ENCODE assay signal across 9 cellular contexts in the genomic region with DNA sequence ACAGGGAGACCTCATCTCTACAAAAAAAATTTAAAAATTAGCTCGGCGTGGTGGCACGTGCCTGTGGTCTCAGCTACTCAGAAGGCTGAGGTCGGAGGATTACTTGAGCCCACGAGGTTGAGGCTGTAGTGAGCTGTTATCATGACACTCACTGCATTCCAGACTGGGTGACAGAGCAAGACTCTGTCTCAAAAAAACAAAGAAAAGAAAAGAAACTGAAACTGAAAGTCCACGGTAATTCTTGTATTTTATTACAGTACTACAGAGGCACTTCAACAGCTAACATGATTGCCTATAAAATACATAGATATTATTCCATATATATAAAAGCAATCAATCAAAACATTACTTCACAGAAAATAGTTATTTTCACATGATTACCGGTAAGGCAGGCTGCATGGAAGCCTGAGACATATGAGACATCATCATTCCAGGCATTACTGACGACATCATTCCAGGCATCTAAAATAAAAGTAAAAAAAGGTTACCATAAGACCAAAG. TPM values are rescaled to one million over a fixed set of nuclear protein-coding genes. Genes with fewer than 3 reads are reported as not detected.
DNase-seq lines count a peak whose midpoint lies in the region; ATAC-seq, FAIRE-seq and TF ChIP-seq lines count a peak whose summit lies in the region.
"Had no signal": no experiment of that assay in that cellular context is flagged by ENCODE, and none has a peak within 500 bp of the region (broad histone marks: within the 10 kb centered on the region; RNA-seq: fewer than 3 reads in every experiment).

No MANE protein-coding gene starts in this region.

- no peaks in the 10 kb centered on the region for H3K27me3 Mint-ChIP-seq in naive B cell

- in situ Hi-C loops in Caki2 (cut with HindIII; ENCODE audit: low pct_unique_long_range_greater_than_20kb, low sequenced_read_pairs), result no loop called here

- H3K4me3 ChIP-seq in bronchial epithelial cell (ENCODE audit: low read depth, low read length), result no peak overlapping the region

- ATAC-seq in GM21825 (IDR thresholded peaks at IDR 0.05; ENCODE audit: unreplicated experiment) (peak; percentile 58), naive B cell (ENCODE audit: low read depth in 2 of 2) (peak; percentile 57 to 67), GM21367 (IDR thresholded peaks at IDR 0.05; ENCODE audit: unreplicated experiment) (no peak)

- FAIRE-seq in bronchial epithelial cell (lab: Jason Lieb, UNC), result no peak

- no peaks in the 10 kb centered on the region for H3K36me3 ChIP-seq in bronchial epithelial cell (ENCODE audit: control insufficient read depth, insufficient read depth, low read length)

- TF ChIP-seq CTCF in bronchial epithelial cell (IDR thresholded peaks at IDR 0.05; ENCODE audit: insufficient read depth, low read length, severe bottlenecking), result no peak

- peaks cover 6 to 33% (median 13%) of the 10 kb centered on the region in 3 donors for H3K4me1 Mint-ChIP-seq in naive B cell
- H3K4me1 Mint-ChIP-seq: neural crest cell had no signal

- intact Hi-C loops in head of caudate nucleus (cut with DNase I), result no loop called here

- H3K27me3 ChIP-seq in bronchial epithelial cell (ENCODE audit: control insufficient read depth, insufficient read depth, low read length), result no peaks in the 10 kb centered on the region

- H3K27ac Mint-ChIP-seq in naive B cell, result peak overlapping the region in 5 of 6 donors; percentile 74 to 86 (median 79)

- H3K9me3 Mint-ChIP-seq in naive B cell, result no peaks in the 10 kb centered on the region
- H3K9me3 Mint-ChIP-seq: neural crest cell had no signal

- H3K36me3 Mint-ChIP-seq in naive B cell, result no peaks in the 10 kb centered on the region

- DNase-seq in Caki2 (ENCODE audit: low read depth) (peak; percentile 22), RKO (ENCODE audit: low spot score) (peak; percentile 80), bronchial epithelial cell (ENCODE audit: low read depth) (peak; percentile 17), naive B cell (no peak), head of caudate nucleus (no peak), HuH-7.5 (ENCODE audit: low spot score) (no peak)

- peak overlapping the region in 6 of 8 donors; percentile 35 to 80 (median 56) for H3K4me3 Mint-ChIP-seq in naive B cell
- H3K4me3 Mint-ChIP-seq: neural crest cell had no signal

RNA-seq across cellular contexts. Expression of a gene that starts 23.1 kb away (rescaled TPM):
- total RNA-seq in Caki2 (2014; rRNA removed; shearing (Covaris generic); ENCODE audit: low replicate concordance), result 90.4 and 125 TPM in 2 replicates
- 107 and 133 TPM in 2 replicates for total RNA-seq in bronchial epithelial cell
- 100 to 1,000 TPM in 4 of 6 donors, 10 to 100 TPM in 2; 90.7 to 139 (median 118) TPM for polyA plus RNA-seq in naive B cell (ENCODE audit: low read depth in 6 of 6)

RNA-seq across cellular contexts. Expression of a gene that starts 24.2 kb away (rescaled TPM):
- total RNA-seq in Caki2 (2014; rRNA removed; shearing (Covaris generic); ENCODE audit: low replicate concordance), result 38.7 and 40.8 TPM in 2 replicates
- total RNA-seq in bronchial epithelial cell, result 17.9 and 18.2 TPM in 2 replicates
- 10 to 100 TPM; 25.3 to 58.5 (median 38.3) TPM for polyA plus RNA-seq in naive B cell (ENCODE audit: low read depth in 6 of 6)

Comparison
In these comparisons a context has a peak if more than half of its experiments do, and no peak if none do; other contexts are left out.
1. DNase-seq: peak in Caki2 (single experiment), RKO (single experiment) and bronchial epithelial cell (single experiment); none in naive B cell (single experiment), head of caudate nucleus (0 of 42) and HuH-7.5 (single experiment).